15 cellular contexts compared by ENCODE assay signal in the genomic region with DNA sequence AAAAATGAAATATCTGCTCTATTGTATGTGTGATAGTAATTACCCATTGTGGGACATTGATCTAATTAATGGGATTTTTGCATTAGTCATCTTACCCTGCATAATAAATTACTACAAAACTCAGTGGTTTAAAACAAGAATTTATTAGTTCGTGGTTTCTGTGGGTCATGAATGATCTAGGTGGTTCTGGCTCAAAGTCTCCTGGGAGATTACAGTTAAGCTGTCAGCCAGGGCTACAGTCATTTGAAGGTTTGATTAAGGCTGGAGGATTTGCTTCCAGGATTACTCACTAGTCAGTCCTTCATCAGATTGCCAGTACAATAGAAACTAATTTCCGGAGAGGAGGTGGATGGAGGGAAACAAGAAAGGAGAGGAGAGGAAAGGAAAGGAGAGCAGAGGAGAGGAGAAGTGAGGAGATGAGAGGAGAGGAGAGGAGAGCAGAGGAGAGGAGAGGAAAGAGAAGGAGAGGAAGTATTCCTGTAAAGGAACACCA.
DNase-seq lines count a peak whose midpoint lies in the region; ATAC-seq, FAIRE-seq and TF ChIP-seq lines count a peak whose summit lies in the region.
"Had no signal": no experiment of that assay in that cellular context is flagged by ENCODE, and none has a peak within 500 bp of the region (broad histone marks: within the 10 kb centered on the region; RNA-seq: fewer than 3 reads in every experiment).

No MANE protein-coding gene starts in this region.

- H3K36me3 Mint-ChIP-seq in HFFc6 (ENCODE audit: low read depth) (no peaks in the 10 kb centered on the region), activated B cell treated with CpG ODN at 0.5 μM for 24 hours (ENCODE audit: low read depth) (no peaks in the 10 kb centered on the region)
- H3K36me3 Mint-ChIP-seq: brain had no signal

- H3K9me1 ChIP-seq in keratinocyte (ENCODE audit: control insufficient read depth, extremely low read depth, insufficient read depth, low read length), result no peaks in the 10 kb centered on the region

- no peak overlapping the region for H2AFZ ChIP-seq in keratinocyte (ENCODE audit: control insufficient read depth, low read length)

- no peak overlapping the region for H3K9ac ChIP-seq in keratinocyte (ENCODE audit: control insufficient read depth, extremely low read depth, insufficient read depth, low read length)

- no peak overlapping the region for H3K4me2 ChIP-seq in keratinocyte (ENCODE audit: control insufficient read depth, extremely low read depth, insufficient read depth, low read depth, low read length)

- intact Hi-C loops in activated B cell treated with CpG ODN at 0.5 μM for 24 hours (cut with micrococcal nuclease), result no loop called here

- CTCF ChIA-PET in activated B cell treated with CpG ODN at 0.5 μM for 24 hours (lab: Charles Lee), result interaction anchor here (1.3 to 1.6 kb wide), 2 partner anchors 12 to 441 kb away, joined by 3 to 4 read pairs; no protein-coding TSS in a partner anchor

- no peak overlapping the region for H3K27ac ChIP-seq in keratinocyte (ENCODE audit: control insufficient read depth, insufficient read depth, low read length)
- no peak overlapping the region for H3K27ac ChIP-seq in effector memory CD4-positive, alpha-beta T cell (ENCODE audit: insufficient read depth, low read length, poor library complexity, severe bottlenecking)

- no peaks in the 10 kb centered on the region for H4K20me1 ChIP-seq in keratinocyte (ENCODE audit: control insufficient read depth, extremely low read depth, insufficient read depth, low read length)

- H3K27me3 Mint-ChIP-seq in HFFc6 (ENCODE audit: insufficient read depth) (no peaks in the 10 kb centered on the region), activated B cell treated with CpG ODN at 0.5 μM for 24 hours (no peaks in the 10 kb centered on the region)
- H3K27me3 Mint-ChIP-seq: activated T-cell treated with anti-CD3 and anti-CD28 coated beads, Interleukin-2, amount 50 U/mL, for 24 hours had no signal

- H3K9me3 Mint-ChIP-seq in HFFc6, result no peaks in the 10 kb centered on the region; the same call in 1 of the 2 replicates
- H3K9me3 Mint-ChIP-seq in activated B cell treated with CpG ODN at 0.5 μM for 24 hours, result no peaks in the 10 kb centered on the region
- H3K9me3 Mint-ChIP-seq: nephron progenitor cell had no signal

- ATAC-seq in activated B cell treated with CpG ODN at 0.5 μM for 24 hours (ENCODE audit: low read depth) (peak; percentile 65), GM21737 (IDR thresholded peaks at IDR 0.05; ENCODE audit: unreplicated experiment) (no peak)

- TF ChIP-seq CTCF in AG10803 (conservative IDR thresholded peaks at IDR 0.05; ENCODE audit: low read length), result no peak
- TF ChIP-seq CTCF in HFFc6 (IDR thresholded peaks at IDR 0.05), result no peak
- no peak for TF ChIP-seq CTCF in activated B cell treated with CpG ODN at 0.5 μM for 24 hours (IDR thresholded peaks at IDR 0.05)
- no peak for TF ChIP-seq CTCF in keratinocyte (optimal IDR thresholded peaks at IDR 0.05 in 1 of 3, IDR thresholded peaks at IDR 0.05 in 1 of 3, conservative IDR thresholded peaks at IDR 0.05 in 1 of 3; ENCODE audit: extremely low read depth in 1 of 3, insufficient read depth in 2 of 3, low read length in 3 of 3)

- H3K4me3 ChIP-seq in AG10803 (ENCODE audit: low read length) (no peak overlapping the region), keratinocyte (ENCODE audit: control insufficient read depth in 2 of 3, extremely low read depth in 1 of 3, insufficient read depth in 2 of 3, low read depth in 1 of 3, low read length in 3 of 3) (no peak overlapping the region)
- H3K4me3 ChIP-seq in effector memory CD4-positive, alpha-beta T cell (ENCODE audit: insufficient read depth, low read depth, low read length, poor library complexity, severe bottlenecking), result no peak overlapping the region

- peak; percentile 43 for FAIRE-seq in keratinocyte (lab: Jason Lieb, UNC)
- FAIRE-seq: small intestine had no signal

- DNase-seq in AG10803 (ENCODE audit: low read depth), result peak; percentile 95
- DNase-seq in HFFc6, result peak; percentile 84
- no peak for DNase-seq in activated B cell treated with CpG ODN at 0.5 μM for 24 hours
- DNase-seq in keratinocyte (ENCODE audit: low read depth, low spot score), result no peak
- DNase-seq in medulla oblongata (ENCODE audit: extremely low spot score), result no peak
- no peak for DNase-seq in islet precursor cell
- no peak for DNase-seq in effector memory CD4-positive, alpha-beta T cell
- DNase-seq: activated CD4-positive, CD25-positive, alpha-beta regulatory T cell; activated T-cell treated with anti-CD3 and anti-CD28 coated beads, Interleukin-2, amount 50 U/mL, for 24 hours; C1 segment of cervical spinal cord; Karpas-422; nephron progenitor cell; small intestine had no signal

- POLR2A ChIA-PET in activated B cell treated with CpG ODN at 0.5 μM for 24 hours (lab: Charles Lee), result no interaction called here

- H3K27ac Mint-ChIP-seq in HFFc6, result peak overlapping the region; percentile 81
- no peak overlapping the region for H3K27ac Mint-ChIP-seq in activated B cell treated with CpG ODN at 0.5 μM for 24 hours
- H3K27ac Mint-ChIP-seq: activated T-cell treated with anti-CD3 and anti-CD28 coated beads, Interleukin-2, amount 50 U/mL, for 24 hours; nephron progenitor cell had no signal

- H3K4me1 Mint-ChIP-seq in HFFc6 (ENCODE audit: low read depth), result peaks cover 64% of the 10 kb centered on the region
- peaks cover 21% of the 10 kb centered on the region for H3K4me1 Mint-ChIP-seq in activated B cell treated with CpG ODN at 0.5 μM for 24 hours
- H3K4me1 Mint-ChIP-seq: nephron progenitor cell had no signal

- H3K4me3 Mint-ChIP-seq in HFFc6, result peak overlapping the region; percentile 61
- no peak overlapping the region for H3K4me3 Mint-ChIP-seq in activated B cell treated with CpG ODN at 0.5 μM for 24 hours
- H3K4me3 Mint-ChIP-seq: activated T-cell treated with anti-CD3 and anti-CD28 coated beads, Interleukin-2, amount 50 U/mL, for 24 hours; brain; nephron progenitor cell had no signal

- H3K36me3 ChIP-seq in keratinocyte (ENCODE audit: control insufficient read depth in 2 of 2, extremely low read depth in 1 of 2, insufficient read depth in 2 of 2, low read length in 2 of 2), result no peaks in the 10 kb centered on the region
- H3K36me3 ChIP-seq in effector memory CD4-positive, alpha-beta T cell (ENCODE audit: control insufficient read depth, insufficient read depth, low read length), result no peaks in the 10 kb centered on the region

- no peaks in the 10 kb centered on the region for H3K4me1 ChIP-seq in keratinocyte (ENCODE audit: control insufficient read depth, extremely low read depth, insufficient read depth, low read length)
- no peaks in the 10 kb centered on the region for H3K4me1 ChIP-seq in effector memory CD4-positive, alpha-beta T cell (ENCODE audit: control insufficient read depth, insufficient read depth, low read length, poor library complexity, severe bottlenecking)

- dilution Hi-C loops in keratinocyte (cut with MboI; ENCODE audit: extremely low pct_ligation_motif_present, low sequenced_read_pairs), result no loop called here

- no peaks in the 10 kb centered on the region for H3K9me3 ChIP-seq in keratinocyte (ENCODE audit: control insufficient read depth, low read depth, low read length)
- H3K9me3 ChIP-seq in effector memory CD4-positive, alpha-beta T cell (ENCODE audit: control insufficient read depth, low read length), result no peaks in the 10 kb centered on the region

- H3K79me2 ChIP-seq in keratinocyte (ENCODE audit: control insufficient read depth, insufficient read depth, low read length), result no peaks in the 10 kb centered on the region

- H3K27me3 ChIP-seq in keratinocyte (ENCODE audit: control insufficient read depth, extremely low read depth, insufficient read depth, low read length), result no peaks in the 10 kb centered on the region
- no peaks in the 10 kb centered on the region for H3K27me3 ChIP-seq in effector memory CD4-positive, alpha-beta T cell (replicated peaks; ENCODE audit: control insufficient read depth, insufficient read depth, low read length, poor library complexity, severe bottlenecking)

Comparison
In these comparisons a context has a peak if more than half of its experiments do, and no peak if none do; other contexts are left out.
1. DNase-seq: peak in AG10803 (single experiment) and HFFc6 (single experiment); none in activated B cell treated with CpG ODN at 0.5 μM for 24 hours (single experiment), keratinocyte (single experiment), medulla oblongata (single experiment), islet precursor cell (single experiment) and effector memory CD4-positive, alpha-beta T cell (0 of 3).